Comparison of ENCODE assay signal across 10 cellular contexts in the genomic region with DNA sequence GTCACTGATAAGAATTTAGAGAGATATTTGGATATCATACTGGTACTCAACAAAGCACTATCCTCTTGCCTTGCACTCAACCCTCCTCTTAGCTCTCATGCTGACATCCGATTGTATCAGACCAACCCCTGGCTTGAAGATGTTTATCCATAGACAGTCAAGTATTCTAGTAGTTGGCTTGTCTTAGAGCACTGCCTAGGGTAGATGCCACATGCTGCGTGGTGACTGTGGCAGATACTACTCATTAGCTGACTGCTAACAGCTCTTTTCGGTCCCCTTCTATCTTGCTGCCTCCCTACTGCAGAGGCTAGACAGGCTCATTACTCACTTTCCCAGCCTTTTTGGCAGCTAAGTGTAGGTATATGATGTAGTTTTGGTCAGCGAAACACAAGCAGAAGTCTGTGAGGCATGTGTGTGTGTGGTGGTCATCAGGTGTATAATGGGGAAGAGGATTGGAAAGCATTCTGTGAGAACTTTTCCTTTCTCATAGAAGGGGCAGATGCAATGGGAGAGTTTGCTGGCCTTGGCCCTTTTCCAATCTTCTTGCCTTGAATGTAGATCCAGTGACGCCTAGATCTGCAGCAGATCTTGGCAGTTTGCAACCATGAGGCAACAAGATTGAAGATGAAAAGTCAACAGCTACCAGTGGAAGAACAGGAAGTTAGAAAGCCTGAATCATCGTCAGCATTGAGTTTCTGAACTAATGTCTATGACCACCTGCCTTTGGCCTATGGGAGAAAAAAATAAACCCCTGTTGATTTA. TPM values are rescaled to one million over a fixed set of nuclear protein-coding genes. Genes with fewer than 3 reads are reported as not detected.
A peak's percentile ranks its signal among the peaks of the same experiment; 100 is the strongest.
DNase-seq lines count a peak whose midpoint lies in the region; ATAC-seq and TF ChIP-seq lines count a peak whose summit lies in the region.
"Had no signal": no experiment of that assay in that cellular context is flagged by ENCODE, and none has a peak within 500 bp of the region (broad histone marks: within the 10 kb centered on the region; RNA-seq: fewer than 3 reads in every experiment).

No MANE protein-coding gene starts in this region.

- DNase-seq in Ammon's horn (ENCODE audit: low spot score) (peak; percentile 42), astrocyte of the spinal cord (ENCODE audit: low read depth, low spot score) (peak; percentile 92), right lobe of liver (no peak), NCI-H1694 treated with DMSO at 0.1 percent for 48 hours (lab: John Stamatoyannopoulos, UW) (no peak), NCI-H524 treated with DMSO at 0.1 percent for 48 hours (lab: John Stamatoyannopoulos, UW) (no peak)
- DNase-seq: small intestine had no signal

- TF ChIP-seq CTCF in Loucy (conservative IDR thresholded peaks at IDR 0.05; ENCODE audit: low read length) (no peak), astrocyte of the spinal cord (IDR thresholded peaks at IDR 0.05; ENCODE audit: low read depth, low read length) (no peak), right lobe of liver (IDR thresholded peaks at IDR 0.05) (no peak)

- H3K27me3 ChIP-seq in Loucy (ENCODE audit: insufficient read depth, low read length, poor library complexity, severe bottlenecking), result no peaks in the 10 kb centered on the region
- H3K27me3 ChIP-seq in right lobe of liver, result no peaks in the 10 kb centered on the region

- H3K4me1 ChIP-seq in Loucy (ENCODE audit: insufficient read depth, low read length, poor library complexity, severe bottlenecking), result peaks cover 28% of the 10 kb centered on the region
- H3K4me1 ChIP-seq in right lobe of liver, result peaks cover 0 to 14% (median 4%) of the 10 kb centered on the region in 4 donors

- intact Hi-C loops in right lobe of liver (cut with DNase I), result no loop called here

- peak overlapping the region; percentile 0 for H3K4me2 ChIP-seq in Loucy (ENCODE audit: low read depth, low read length, poor library complexity, severe bottlenecking)

- H3K9me3 ChIP-seq in Loucy (ENCODE audit: insufficient read depth, low read depth, low read length) (no peaks in the 10 kb centered on the region), right lobe of liver (no peaks in the 10 kb centered on the region)

- no peak overlapping the region for H3K4me3 ChIP-seq in Loucy (ENCODE audit: low read length, poor library complexity, severe bottlenecking)
- H3K4me3 ChIP-seq in astrocyte of the spinal cord (ENCODE audit: low read depth, low read length), result no peak overlapping the region
- no peak overlapping the region for H3K4me3 ChIP-seq in right lobe of liver

- 54% methylated on average over 4 of the region's 6 CpGs for WGBS in right lobe of liver (ENCODE audit: insufficient coverage, low coverage, low lambda C conversion rate, missing lambda C conversion rate)

- in situ Hi-C loops in astrocyte of the spinal cord (cut with HindIII; ENCODE audit: low sequenced_read_pairs), result no loop called here

- peak in 1 of 4 donors; percentile 25 for ATAC-seq in right lobe of liver
- ATAC-seq in GM18505 (IDR thresholded peaks at IDR 0.05; ENCODE audit: unreplicated experiment), result no peak
- ATAC-seq in HG03342 (IDR thresholded peaks at IDR 0.05; ENCODE audit: unreplicated experiment), result no peak

- H3K9ac ChIP-seq in Loucy (ENCODE audit: low read depth, low read length, poor library complexity, severe bottlenecking), result no peak overlapping the region

- no peaks in the 10 kb centered on the region for H3K9me2 ChIP-seq in Loucy (replicated peaks; ENCODE audit: low read depth, low read length)

- TF ChIP-seq POLR2A in right lobe of liver (IDR thresholded peaks at IDR 0.05) (peak; percentile 29), GM18505 (IDR thresholded peaks at IDR 0.05; ENCODE audit: borderline replicate concordance, extremely low read depth, insufficient read depth, insufficient read length) (no peak)

- peak overlapping the region; percentile 24 to 51 (median 50) for H3K27ac ChIP-seq in right lobe of liver

- no peaks in the 10 kb centered on the region for H3F3A ChIP-seq in Loucy (ENCODE audit: low read depth)

- no peaks in the 10 kb centered on the region for H4K20me1 ChIP-seq in Loucy (ENCODE audit: insufficient read depth, low read length, poor library complexity, severe bottlenecking)

- H2AFZ ChIP-seq in Loucy (ENCODE audit: low read length), result peak overlapping the region; percentile 78

- no peaks in the 10 kb centered on the region for H3K36me3 ChIP-seq in Loucy (ENCODE audit: insufficient read depth, low read length)
- no peaks in the 10 kb centered on the region for H3K36me3 ChIP-seq in right lobe of liver

- peaks cover 4% of the 10 kb centered on the region; the same call in 1 of the 2 replicates for H3K79me2 ChIP-seq in Loucy (ENCODE audit: insufficient read depth, low read length)

RNA-seq across cellular contexts. Expression of gene IFNGR1, which starts 4.4 kb away (rescaled TPM):
- 10 to 100 TPM; 25.8 to 88.8 (median 37.4) TPM for total RNA-seq in right lobe of liver

RNA-seq across cellular contexts. Expression of gene IL22RA2, which starts 50.1 kb away (rescaled TPM):
- total RNA-seq in right lobe of liver, result not detected
- total RNA-seq: epithelial cell of proximal tubule had no signal

Comparison
In these comparisons a context has a peak if more than half of its experiments do, and no peak if none do; other contexts are left out.
1. DNase-seq: peak in Ammon's horn (single experiment) and astrocyte of the spinal cord (single experiment); none in right lobe of liver (0 of 3), NCI-H1694 treated with DMSO at 0.1 percent for 48 hours (single experiment) and NCI-H524 treated with DMSO at 0.1 percent for 48 hours (single experiment).